ENCODE assay signal across 17 cellular contexts in the genomic region with DNA sequence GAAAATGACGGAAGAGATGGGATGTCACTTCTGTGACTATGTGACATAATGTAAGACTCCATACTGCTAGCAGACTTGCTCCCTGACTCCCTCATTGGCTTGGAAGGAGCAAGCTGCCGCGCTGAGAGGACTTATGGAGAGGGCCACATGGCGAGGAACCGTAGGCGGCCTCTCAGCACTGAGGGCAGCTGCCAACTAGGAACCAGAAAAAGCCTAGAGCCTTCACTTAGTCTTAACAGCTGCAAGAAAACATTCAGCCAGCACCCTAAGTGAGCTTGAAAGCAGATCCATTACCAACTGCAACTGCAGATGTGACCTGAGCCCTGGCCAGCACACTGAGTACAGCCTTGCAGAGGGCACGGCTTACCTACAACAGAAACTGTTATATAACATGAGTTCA. TPM values are rescaled to one million over a fixed set of nuclear protein-coding genes. Genes with fewer than 3 reads are reported as not detected.
DNase-seq lines count a peak whose midpoint lies in the region; ATAC-seq, FAIRE-seq and TF ChIP-seq lines count a peak whose summit lies in the region.
"Had no signal": no experiment of that assay in that cellular context is flagged by ENCODE, and none has a peak within 500 bp of the region (broad histone marks: within the 10 kb centered on the region; RNA-seq: fewer than 3 reads in every experiment).

No MANE protein-coding gene starts in this region.

- H3K9me3 ChIP-seq in cardiac muscle cell (ENCODE audit: low read depth) = peaks cover 6% of the 10 kb centered on the region
- peaks cover 12% of the 10 kb centered on the region for H3K9me3 ChIP-seq in psoas muscle
- H3K9me3 ChIP-seq in esophagus muscularis mucosa = no peaks in the 10 kb centered on the region
- H3K9me3 ChIP-seq: colonic mucosa, thoracic aorta had no signal

- no peaks in the 10 kb centered on the region for H3K27me3 ChIP-seq in cardiac muscle cell
- H3K27me3 ChIP-seq in psoas muscle (ENCODE audit: insufficient read depth in 3 of 3, low read length in 2 of 3) = no peaks in the 10 kb centered on the region
- H3K27me3 ChIP-seq in esophagus muscularis mucosa = no peaks in the 10 kb centered on the region
- H3K27me3 ChIP-seq: BLaER1, colonic mucosa had no signal

- TF ChIP-seq CTCF in cardiac muscle cell (IDR thresholded peaks at IDR 0.05; ENCODE audit: low read depth, low read length) (no peak), psoas muscle (IDR thresholded peaks at IDR 0.05) (no peak), esophagus muscularis mucosa (IDR thresholded peaks at IDR 0.05) (no peak)

- peaks cover 26% of the 10 kb centered on the region for H3K36me3 Mint-ChIP-seq in T-cell

- H3K36me3 ChIP-seq in cardiac muscle cell (no peaks in the 10 kb centered on the region), psoas muscle (ENCODE audit: insufficient read depth in 1 of 2, low read depth in 1 of 2) (no peaks in the 10 kb centered on the region), esophagus muscularis mucosa (no peaks in the 10 kb centered on the region)
- H3K36me3 ChIP-seq: colonic mucosa, thoracic aorta had no signal

- peaks cover 61 to 67% (median 62%) of the 10 kb centered on the region in 3 donors for H3K4me1 Mint-ChIP-seq in T-cell

- 23 to 46% (median 29%) methylated on average over 7 of the region's 7 CpGs for WGBS in psoas muscle, 3 donors
- 100% methylated on average over 6 of the region's 7 CpGs for WGBS in esophagus muscularis mucosa

- no peak for DNase-seq in GM12892 (ENCODE audit: insufficient read length)
- DNase-seq in NCI-H524 treated with DMSO at 0.1 percent for 48 hours (lab: John Stamatoyannopoulos, UW) = peak; percentile 99
- DNase-seq in cardiac muscle cell (ENCODE audit: low read depth in 1 of 2, low spot score in 1 of 2) = no peak
- peak; percentile 30 to 67 for DNase-seq in psoas muscle
- DNase-seq in hypothalamus (lab: John Stamatoyannopoulos, UW) = no peak
- no peak for DNase-seq in T-cell
- DNase-seq in esophagus muscularis mucosa (ENCODE audit: extremely low spot score) = no peak
- DNase-seq: activated CD4-positive, alpha-beta T cell treated with anti-CD3 and anti-CD28 coated beads for 1 hour; colonic mucosa; HFFc6; NCI-H1694 treated with DMSO at 0.1 percent for 48 hours; NCI-H774; stimulated activated CD4-positive, alpha-beta T cell treated with anti-CD3 and anti-CD28 coated beads, Interleukin-12 subunit alpha, Interleukin-12 subunit beta, amount 100 ng/mL, for 4 hours; T-helper 17 cell had no signal

- H3K4me3 Mint-ChIP-seq in T-cell = no peak overlapping the region
- H3K4me3 Mint-ChIP-seq: HFFc6, T-helper 17 cell had no signal

- H3K9me3 Mint-ChIP-seq in T-cell = peaks cover 0 to 4% (median 3%) of the 10 kb centered on the region in 3 donors

- CTCF ChIA-PET in T-cell (lab: Charles Lee) = interaction anchor here in 1 of 2 donors (0.6 kb wide), 1 partner anchor 28 kb away, joined by 4 read pairs; no protein-coding TSS in a partner anchor

- peak; percentile 63 for FAIRE-seq in GM12892 (lab: Jason Lieb, UNC)

- POLR2A ChIA-PET in T-cell (lab: Charles Lee) = no interaction called here

- ATAC-seq in psoas muscle (peak; percentile 93 to 97 (median 94)), T-cell (replicated peaks in 1 of 4) (no peak)
- ATAC-seq: T-helper 17 cell had no signal

- TF ChIP-seq POLR2A in GM12892 (IDR thresholded peaks at IDR 0.05; ENCODE audit: low read depth, low read length) (no peak), esophagus muscularis mucosa (IDR thresholded peaks at IDR 0.05; ENCODE audit: low read depth) (no peak)

- H3K27ac Mint-ChIP-seq in T-cell = no peak overlapping the region
- H3K27ac Mint-ChIP-seq: HFFc6, T-helper 17 cell had no signal

- peak overlapping the region; percentile 57 for H3K27ac ChIP-seq in cardiac muscle cell
- peak overlapping the region; percentile 66 for H3K27ac ChIP-seq in psoas muscle
- peak overlapping the region in 2 of 4 donors; percentile 5 to 7 for H3K27ac ChIP-seq in esophagus muscularis mucosa (replicated peaks in 1 of 4)
- H3K27ac ChIP-seq: BLaER1, colonic mucosa, epithelial cell of prostate had no signal

- H3K27me3 Mint-ChIP-seq in T-cell = no peaks in the 10 kb centered on the region
- H3K27me3 Mint-ChIP-seq: T-helper 17 cell had no signal

- no peaks in the 10 kb centered on the region for H3K4me1 ChIP-seq in cardiac muscle cell (ENCODE audit: low read depth)
- peaks cover 64% of the 10 kb centered on the region for H3K4me1 ChIP-seq in psoas muscle
- peaks cover 22 to 71% (median 67%) of the 10 kb centered on the region in 4 donors for H3K4me1 ChIP-seq in esophagus muscularis mucosa
- H3K4me1 ChIP-seq: colonic mucosa had no signal

- H3K4me3 ChIP-seq in cardiac muscle cell = no peak overlapping the region
- peak overlapping the region; percentile 13 for H3K4me3 ChIP-seq in psoas muscle
- no peak overlapping the region for H3K4me3 ChIP-seq in esophagus muscularis mucosa
- H3K4me3 ChIP-seq: BLaER1, colonic mucosa, thoracic aorta had no signal

- intact Hi-C loops in psoas muscle (cut with DNase I) = no loop called here
- intact Hi-C loops in esophagus muscularis mucosa (cut with DNase I) = no loop called here

- TF ChIP-seq EP300 in esophagus muscularis mucosa (IDR thresholded peaks at IDR 0.05) = no peak

RNA-seq across cellular contexts. Expression of gene USP12, which starts 33.9 kb away (rescaled TPM):
- 37.2 TPM for polyA plus RNA-seq in GM12892 (2012; ENCODE audit: missing spikeins)
- total RNA-seq in cardiac muscle cell (6.6 and 7.5 TPM in 2 replicates), psoas muscle (10 to 100 TPM; 15.9 to 24.0 (median 20.1) TPM), T-cell (10 to 100 TPM; 20.9 to 43.6 (median 21.8) TPM), esophagus muscularis mucosa (100 to 1,000 TPM in 1 of 4 donors, 10 to 100 TPM in 3; 55.6 to 107 (median 87.3) TPM)
- polyA plus RNA-seq in cardiac muscle cell (8.2 and 10.1 TPM in 2 replicates), psoas muscle (10 to 100 TPM; 13.1 to 31.7 (median 25.3) TPM)

Comparison
In these comparisons a context has a peak if more than half of its experiments do, and no peak if none do; other contexts are left out.
1. DNase-seq: peak in NCI-H524 treated with DMSO at 0.1 percent for 48 hours (single experiment) and psoas muscle (2 of 2); none in GM12892 (single experiment), cardiac muscle cell (0 of 2), hypothalamus (0 of 51), T-cell (0 of 34) and esophagus muscularis mucosa (single experiment).
2. ATAC-seq: peak in psoas muscle (4 of 4); none in T-cell (0 of 4).